Comparison of ENCODE assay signal across 24 cellular contexts in genomic region chr1:175630076-175630475, GRCh38.
"Had no signal": no experiment of that assay in that cellular context is flagged by ENCODE, and none has a peak within 500 bp of the region (broad histone marks: within the 10 kb centered on the region; RNA-seq: fewer than 3 reads in every experiment).

No MANE protein-coding gene starts in this region.

- DNase-seq: dermis blood vessel endothelial cell; effector memory CD4-positive, alpha-beta T cell; foreskin keratinocyte; heart left ventricle; left colon; left ventricle myocardium superior; lower lobe of right lung; mucosa of descending colon; naive B cell; pancreas; retina; spleen; stimulated activated CD4-positive, alpha-beta T cell treated with anti-CD3 and anti-CD28 coated beads, Interleukin-4, amount 100 ng/mL, for 4 hours; stimulated activated naive CD8-positive, alpha-beta T cell treated with anti-CD3 and anti-CD28 coated beads, Interleukin-15, Interleukin-2, amounts not matched to agents 100 U/mL and 50 U/mL, for 24 hours; substantia nigra; testis; tibial artery had no signal

- H3K27me3 ChIP-seq: esophagus muscularis mucosa, gastroesophageal sphincter, heart left ventricle, hepatocyte, neutrophil, pancreas, spleen, testis, tibial artery had no signal

- H3K36me3 ChIP-seq: esophagus muscularis mucosa, gastroesophageal sphincter, heart left ventricle, lower lobe of right lung, neutrophil, pancreas, spleen, tibial artery had no signal

- H3K4me2 ChIP-seq: hepatocyte had no signal

- H3K9me3 ChIP-seq: esophagus muscularis mucosa, gastroesophageal sphincter, lower lobe of right lung, mucosa of descending colon, neutrophil, pancreas, spleen, testis, tibial artery had no signal

- H3K27ac ChIP-seq: esophagus muscularis mucosa, foreskin keratinocyte, gastroesophageal sphincter, heart left ventricle, hepatocyte, lower lobe of right lung, neutrophil, pancreas, skin epidermis, spleen, testis, tibial artery had no signal

- ATAC-seq: foreskin keratinocyte; gastroesophageal sphincter; heart left ventricle; left colon; left ventricle myocardium superior; lower lobe of right lung; mucosa of descending colon; natural killer cell treated with Interleukin-12 subunit alpha and Interleukin-12 subunit beta and Interleukin-15 and Interleukin-18, amount 100 ng/mL, for 72 hours; stimulated activated memory B cell treated with anti-CD40 and anti-IgM and Interleukin-4, amounts not matched to agents 10 μg/mL and 1 μg/mL and 100 μg/mL, for 72 hours; stimulated activated naive CD8-positive, alpha-beta T cell treated with anti-CD3 and anti-CD28 coated beads, Interleukin-15, Interleukin-2, amounts not matched to agents 100 U/mL and 50 U/mL, for 24 hours had no signal

- H3K4me3 ChIP-seq: esophagus muscularis mucosa, gastroesophageal sphincter, heart left ventricle, hepatocyte, lower lobe of right lung, mucosa of descending colon, pancreas, skin epidermis, spleen, testis, tibial artery had no signal

- H3K79me2 ChIP-seq: hepatocyte had no signal

- H3K4me1 ChIP-seq: esophagus muscularis mucosa, foreskin keratinocyte, gastroesophageal sphincter, heart left ventricle, lower lobe of right lung, spleen, testis had no signal
